ENCODE assay signal across 11 cellular contexts in the genomic region with DNA sequence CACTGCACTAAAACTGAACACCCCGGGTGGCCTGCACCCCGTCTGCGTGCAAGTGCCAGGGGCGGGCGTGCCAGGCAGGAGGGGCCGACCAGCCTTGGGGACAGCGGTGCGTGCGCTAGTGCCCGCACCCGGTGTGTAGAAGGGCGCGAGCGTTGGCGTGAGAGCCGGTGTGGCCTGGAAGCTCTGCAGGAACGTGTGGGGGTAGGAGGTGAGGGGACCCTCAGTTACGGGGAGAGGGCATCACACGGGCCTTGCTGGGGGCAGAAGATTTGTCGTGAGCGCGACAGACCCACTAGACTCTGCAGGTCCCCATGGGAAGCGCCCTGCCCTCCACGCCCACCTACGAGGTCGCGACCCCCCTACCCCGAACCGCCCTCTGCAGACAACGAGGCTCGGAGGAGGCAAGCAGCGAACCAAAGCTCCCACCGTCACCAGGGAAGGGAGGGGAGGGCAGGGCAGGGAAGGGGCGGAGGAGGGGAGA.
DNase-seq lines count a peak whose midpoint lies in the region; ATAC-seq and TF ChIP-seq lines count a peak whose summit lies in the region.
"Had no signal": no experiment of that assay in that cellular context is flagged by ENCODE, and none has a peak within 500 bp of the region (broad histone marks: within the 10 kb centered on the region; RNA-seq: fewer than 3 reads in every experiment).

No MANE protein-coding gene starts in this region.

- H3K4me3 Mint-ChIP-seq in chondrocyte (ENCODE audit: unreplicated experiment) (peak overlapping the region; percentile 62), naive B cell (peak overlapping the region in 7 of 8 donors; percentile 15 to 75 (median 57))
- H3K4me3 Mint-ChIP-seq: neural crest cell had no signal

- H3K27ac Mint-ChIP-seq in chondrocyte (ENCODE audit: unreplicated experiment) (peak overlapping the region; percentile 66), naive B cell (peak overlapping the region in 1 of 6 donors; percentile 61)

- H3K4me3 ChIP-seq in AG10803 (ENCODE audit: low read length), result peak overlapping the region; percentile 34

- H3K36me3 Mint-ChIP-seq in chondrocyte (ENCODE audit: low read depth) (no peaks in the 10 kb centered on the region), naive B cell (no peaks in the 10 kb centered on the region)

- no peaks in the 10 kb centered on the region for H3K36me3 ChIP-seq in ES-I3 (ENCODE audit: insufficient read depth, low read length)

- no peaks in the 10 kb centered on the region for H3K9me3 ChIP-seq in ES-I3 (ENCODE audit: control insufficient read depth, insufficient read depth, low read length)

- H3K9me3 Mint-ChIP-seq in chondrocyte (ENCODE audit: low read depth) (no peaks in the 10 kb centered on the region), naive B cell (peaks cover 0 to 3% (median 2%) of the 10 kb centered on the region in 7 donors)
- H3K9me3 Mint-ChIP-seq: neural crest cell had no signal

- ATAC-seq in naive B cell (ENCODE audit: low read depth in 2 of 2), result no peak
- ATAC-seq in HG03354 (IDR thresholded peaks at IDR 0.05; ENCODE audit: poor library complexity, severe bottlenecking, unreplicated experiment), result no peak
- no peak for ATAC-seq in GM21367 (IDR thresholded peaks at IDR 0.05; ENCODE audit: unreplicated experiment)

- H3K4me1 Mint-ChIP-seq in chondrocyte (ENCODE audit: low read depth), result peaks cover 5% of the 10 kb centered on the region
- H3K4me1 Mint-ChIP-seq in naive B cell, result peaks cover 5 to 7% (median 5%) of the 10 kb centered on the region in 3 donors

- H3K4me1 ChIP-seq in ES-I3 (ENCODE audit: insufficient read depth, low read length), result 0 out of 2 replicates have a peak, but pooled peaks cover 7% of the 10 kb centered on the region

- DNase-seq in AG10803 (ENCODE audit: low read depth) (no peak), chondrocyte (ENCODE audit: low spot score) (peak; percentile 90), naive B cell (no peak), SIG-M5 treated with dmso at 0.1 percent for 504 hours (lab: John Stamatoyannopoulos, UW; ENCODE audit: unreplicated experiment) (no peak), NCI-H526 treated with DMSO at 0.1 percent for 48 hours (lab: John Stamatoyannopoulos, UW) (no peak)
- DNase-seq: cerebellar nuclear complex, RPMI8226 had no signal

- H3K27me3 Mint-ChIP-seq in chondrocyte (ENCODE audit: low read depth) (no peaks in the 10 kb centered on the region), naive B cell (no peaks in the 10 kb centered on the region)

- peak overlapping the region; percentile 30; the same call in 1 of the 2 replicates for H3K9ac ChIP-seq in ES-I3 (ENCODE audit: low read depth, low read length)

- TF ChIP-seq CTCF in AG10803 (conservative IDR thresholded peaks at IDR 0.05; ENCODE audit: low read length) (no peak), chondrocyte (IDR thresholded peaks at IDR 0.05) (no peak)
